ENCODE assay signal across 33 cellular contexts in genomic region chr14:67727361-67727760, GRCh38. TPM values are rescaled to one million over a fixed set of nuclear protein-coding genes. Genes with fewer than 3 reads are reported as not detected.
DNase-seq lines count a peak whose midpoint lies in the region; FAIRE-seq and TF ChIP-seq lines count a peak whose summit lies in the region.
"Had no signal": no experiment of that assay in that cellular context is flagged by ENCODE, and none has a peak within 500 bp of the region (broad histone marks: within the 10 kb centered on the region; RNA-seq: fewer than 3 reads in every experiment).

No MANE protein-coding gene starts in this region.

- TF ChIP-seq POLR2A in thyroid gland (IDR thresholded peaks at IDR 0.05): no peak

- H3K9me3 ChIP-seq in thyroid gland: no peaks in the 10 kb centered on the region
- H3K9me3 ChIP-seq: BE2C, Caco-2 had no signal

- H3K36me3 ChIP-seq in thyroid gland: no peaks in the 10 kb centered on the region
- H3K36me3 ChIP-seq: BE2C; BLaER1; BLaER1 treated with 17β-estradiol and CSF1 and Interleukin-3, amounts not matched to agents 10 nM and 100 nM had no signal

- WGBS in thyroid gland, 2 donors: 38 to 45% methylated on average over 7 of the region's 7 CpGs

- FAIRE-seq in HTR-8/SVneo (lab: Jason Lieb, UNC): peak; percentile 62
- FAIRE-seq: A204.1, A549, D721Med had no signal

- DNase-seq in HTR-8/SVneo (ENCODE audit: insufficient read length, low spot score) (no peak), thyroid gland (peak; percentile 62 to 66), ACHN (no peak), glomerular visceral epithelial cell (ENCODE audit: extremely low spot score) (no peak)
- DNase-seq: 8988T; AML-193; BE2C; C1 segment of cervical spinal cord; Caco-2; Calu3; CD4-positive, alpha-beta memory T cell; CD4-positive, alpha-beta T cell; CD4-positive, CD25-positive, alpha-beta regulatory T cell; CD8-positive, alpha-beta memory T cell; CD8-positive, alpha-beta T cell; COR-L47; DMS 273 treated with DMSO at 0.1 percent for 48 hours; DMS153; DMS53; DMS79; DMS79 treated with DMSO at 0.1 percent for 48 hours; DND-41; EL had no signal

- H3K27ac ChIP-seq in thyroid gland: peak overlapping the region; percentile 25 to 72 (median 25)
- H3K27ac ChIP-seq: 22Rv1; A549; BLaER1; BLaER1 treated with 17β-estradiol and CSF1 and Interleukin-3, amounts not matched to agents 10 nM and 100 nM; C4-2B had no signal

- TF ChIP-seq CTCF in thyroid gland (IDR thresholded peaks at IDR 0.05): no peak

- intact Hi-C loops in thyroid gland (cut with DNase I): no loop called here

- H3K4me1 ChIP-seq in thyroid gland: peaks cover 19 to 38% of the 10 kb centered on the region in 2 donors
- H3K4me1 ChIP-seq: A549, BE2C, Caco-2 had no signal

- H3K27me3 ChIP-seq in thyroid gland: no peaks in the 10 kb centered on the region
- H3K27me3 ChIP-seq: BE2C; BLaER1; BLaER1 treated with 17β-estradiol and CSF1 and Interleukin-3, amounts not matched to agents 10 nM and 100 nM had no signal

- no peak overlapping the region for H3K4me3 ChIP-seq in thyroid gland (replicated peaks in 1 of 3)
- H3K4me3 ChIP-seq: A549; BLaER1; BLaER1 treated with 17β-estradiol and CSF1 and Interleukin-3, amounts not matched to agents 10 nM and 100 nM had no signal

- in situ Hi-C loops in ACHN (cut with HindIII; ENCODE audit: low pct_ligation_motif_present, low pct_unique_long_range_greater_than_20kb, low sequenced_read_pairs): no loop called here

RNA-seq across cellular contexts. Expression of gene RDH12, which starts 25.7 kb away (rescaled TPM):
- total RNA-seq in thyroid gland: 1 to 10 TPM in 1 of 4 donors, under 1 TPM in 2, not detected in 1; 0.22 to 2.9 (median 0.92) TPM
- total RNA-seq: A172; A673; B cell; Caco-2; CD4-positive, alpha-beta memory T cell; CD4-positive, alpha-beta T cell; CD4-positive, CD25-positive, alpha-beta regulatory T cell; CD8-positive, alpha-beta memory T cell; CD8-positive, alpha-beta T cell had no signal

RNA-seq across cellular contexts. Expression of gene RDH11, which starts 31.8 kb away (rescaled TPM):
- total RNA-seq in thyroid gland: 100 to 1,000 TPM in 3 of 4 donors, 10 to 100 TPM in 1; 72.2 to 158 (median 112) TPM

RNA-seq across cellular contexts. Expression of gene VTI1B, which starts 52.9 kb away (rescaled TPM):
- total RNA-seq in thyroid gland: 100 to 1,000 TPM in 2 of 4 donors, 10 to 100 TPM in 2; 82.0 to 178 (median 99.8) TPM

Comparison
In these comparisons a context has a peak if more than half of its experiments do, and no peak if none do; other contexts are left out.
1. DNase-seq: peak in thyroid gland (2 of 2); none in HTR-8/SVneo (single experiment), ACHN (single experiment) and glomerular visceral epithelial cell (single experiment).